1 cellular context compared by ENCODE assay signal in the genomic region with DNA sequence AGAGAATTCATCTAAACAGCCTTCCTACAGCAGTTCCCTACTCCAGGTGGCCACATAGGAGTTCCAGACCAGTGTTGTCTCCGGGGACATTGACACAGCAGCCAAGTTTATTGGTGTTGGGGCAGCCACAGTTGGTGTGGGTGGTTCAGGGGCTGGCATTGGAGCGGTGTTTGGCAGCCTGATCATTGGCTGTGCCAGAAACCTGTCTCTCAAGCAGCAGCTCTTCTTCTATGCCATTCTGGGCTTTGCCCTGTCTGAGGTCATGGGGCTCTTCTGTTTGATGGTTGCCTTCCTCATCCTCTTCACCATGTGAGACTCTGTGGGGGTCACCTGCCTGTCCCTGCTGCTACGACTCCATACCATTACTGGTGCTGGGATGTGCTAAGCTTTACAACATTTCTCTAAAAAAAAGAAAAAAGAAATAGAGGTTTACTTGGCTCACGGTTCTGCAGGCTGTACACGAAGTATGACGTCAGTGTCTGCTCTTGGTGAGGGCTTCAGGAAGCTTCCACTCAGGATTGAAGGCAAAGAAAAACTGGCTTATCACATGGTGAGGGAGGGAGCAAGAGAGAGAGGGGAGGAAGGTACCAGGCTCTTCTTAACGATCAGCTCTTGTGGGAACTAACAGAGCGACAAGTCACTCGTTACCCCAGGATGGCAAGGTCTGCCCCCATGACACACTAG.
TF ChIP-seq lines count a peak whose summit lies in the region.

No MANE protein-coding gene starts in this region.

TF ChIP-seq in H1, 55 proteins besides CTCF, POLR2A, EP300 and RAD21:
- TF ChIP-seq, protein P1, sequence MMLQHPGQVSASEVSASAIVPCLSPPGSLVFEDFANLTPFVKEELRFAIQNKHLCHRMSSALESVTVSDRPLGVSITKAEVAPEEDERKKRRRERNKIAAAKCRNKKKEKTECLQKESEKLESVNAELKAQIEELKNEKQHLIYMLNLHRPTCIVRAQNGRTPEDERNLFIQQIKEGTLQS (IDR thresholded peaks at IDR 0.05; ENCODE audit: insufficient read depth, low read depth, low read length): no peak
- no peak for TF ChIP-seq SP1 (IDR thresholded peaks at IDR 0.05; ENCODE audit: low read depth, low read length)
- no peak for TF ChIP-seq SRF (IDR thresholded peaks at IDR 0.05; ENCODE audit: low read depth, low read length)
- no peak for TF ChIP-seq CEBPB (IDR thresholded peaks at IDR 0.05; ENCODE audit: low read depth, low read length)
- no peak for TF ChIP-seq ASH2L (IDR thresholded peaks at IDR 0.05; ENCODE audit: low read length)
- TF ChIP-seq SUZ12 (IDR thresholded peaks at IDR 0.05; ENCODE audit: low read length): no peak
- TF ChIP-seq CBX8 (IDR thresholded peaks at IDR 0.05; ENCODE audit: borderline replicate concordance, low read depth, low read length): no peak
- TF ChIP-seq CHD1 (IDR thresholded peaks at IDR 0.05; ENCODE audit: low read depth, low read length): no peak
- no peak for TF ChIP-seq EGR1 (IDR thresholded peaks at IDR 0.05; ENCODE audit: borderline replicate concordance, low read depth, low read length)
